9 cellular contexts compared by ENCODE assay signal in genomic region chr2:65075605-65076344, GRCh38. TPM values are rescaled to one million over a fixed set of nuclear protein-coding genes. Genes with fewer than 3 reads are reported as not detected.
A peak's percentile ranks its signal among the peaks of the same experiment; 100 is the strongest.
DNase-seq lines count a peak whose midpoint lies in the region; ATAC-seq and TF ChIP-seq lines count a peak whose summit lies in the region.
"Had no signal": no experiment of that assay in that cellular context is flagged by ENCODE, and none has a peak within 500 bp of the region (broad histone marks: within the 10 kb centered on the region; RNA-seq: fewer than 3 reads in every experiment).

No MANE protein-coding gene starts in this region.

- no peaks in the 10 kb centered on the region for H3K27me3 Mint-ChIP-seq in Caco-2 (ENCODE audit: insufficient read depth, unreplicated experiment)
- H3K27me3 Mint-ChIP-seq in progenitor cell of endocrine pancreas, result no peaks in the 10 kb centered on the region

- TF ChIP-seq CTCF in Caco-2 (IDR thresholded peaks at IDR 0.05; ENCODE audit: insufficient read depth in 1 of 2, low read depth in 1 of 2, low read length in 1 of 2, severe bottlenecking in 1 of 2, unreplicated experiment in 1 of 2) (no peak), WERI-Rb-1 (IDR thresholded peaks at IDR 0.05; ENCODE audit: low read depth, low read length) (no peak), cardiac muscle cell (IDR thresholded peaks at IDR 0.05; ENCODE audit: low read depth, low read length) (no peak), progenitor cell of endocrine pancreas (IDR thresholded peaks at IDR 0.05; ENCODE audit: unreplicated experiment) (no peak)

- peaks cover 9% of the 10 kb centered on the region for H3K4me1 Mint-ChIP-seq in Caco-2 (ENCODE audit: low read depth, unreplicated experiment)
- H3K4me1 Mint-ChIP-seq in progenitor cell of endocrine pancreas (ENCODE audit: low read depth), result peaks cover 6% of the 10 kb centered on the region

- no TSS peak for BruUV-seq in Caco-2 (replicated peaks; lab: Mats Ljungman, UMichigan)

- H3K9me3 ChIP-seq in Caco-2 (no peaks in the 10 kb centered on the region), WERI-Rb-1 (ENCODE audit: severe bottlenecking) (no peaks in the 10 kb centered on the region), cardiac muscle cell (ENCODE audit: low read depth) (no peaks in the 10 kb centered on the region)

- DNase-seq in Caco-2 (peak; percentile 53 to 67), WERI-Rb-1 (no peak), cardiac muscle cell (ENCODE audit: low read depth in 1 of 2, low spot score in 1 of 2) (peak in 1 of 2 donors; percentile 42), progenitor cell of endocrine pancreas (ENCODE audit: low spot score, unreplicated experiment) (no peak), NCI-H82 treated with DMSO at 0.1 percent for 48 hours (lab: John Stamatoyannopoulos, UW; ENCODE audit: unreplicated experiment) (no peak), D341Med (ENCODE audit: low spot score) (no peak), SK-N-DZ (ENCODE audit: low spot score) (no peak)
- DNase-seq: NCI-H146 had no signal

- H3K4me3 ChIP-seq in Caco-2 (ENCODE audit: low read depth, low read length) (no peak overlapping the region), WERI-Rb-1 (ENCODE audit: low read depth, low read length) (no peak overlapping the region), cardiac muscle cell (no peak overlapping the region)

- H3K36me3 Mint-ChIP-seq in Caco-2 (ENCODE audit: insufficient read depth, unreplicated experiment), result peaks cover 83% of the 10 kb centered on the region
- H3K36me3 Mint-ChIP-seq in progenitor cell of endocrine pancreas (ENCODE audit: insufficient read depth), result peaks cover 16% of the 10 kb centered on the region

- H3K4me3 Mint-ChIP-seq in Caco-2 (ENCODE audit: unreplicated experiment) (no peak overlapping the region), progenitor cell of endocrine pancreas (ENCODE audit: low read depth) (no peak overlapping the region)

- no peak for ATAC-seq in GM18498 (IDR thresholded peaks at IDR 0.05; ENCODE audit: unreplicated experiment)

- H3K36me3 ChIP-seq in Caco-2 (ENCODE audit: control insufficient read depth, insufficient read depth, low read length), result peaks cover 5% of the 10 kb centered on the region
- H3K36me3 ChIP-seq in WERI-Rb-1, result peaks cover 77% of the 10 kb centered on the region
- peaks cover 30% of the 10 kb centered on the region for H3K36me3 ChIP-seq in cardiac muscle cell

- H3K27me3 ChIP-seq in Caco-2 (replicated peaks; ENCODE audit: control insufficient read depth, insufficient read depth, low read length), result no peaks in the 10 kb centered on the region
- no peaks in the 10 kb centered on the region for H3K27me3 ChIP-seq in WERI-Rb-1 (ENCODE audit: insufficient read depth, low read depth, severe bottlenecking)
- H3K27me3 ChIP-seq in cardiac muscle cell, result no peaks in the 10 kb centered on the region

- intact Hi-C loops in Caco-2 (cut with micrococcal nuclease; ENCODE audit: unreplicated experiment), result no loop called here

- POLR2A ChIA-PET in Caco-2 (lab: Charles Lee), result interaction anchor here (0.6 to 1.1 kb wide), 5 partner anchors 19 to 152 kb away, joined by 3 to 11 read pairs (median 5); partner anchors contain the start of genes ACTR2, CEP68 and RAB1A

- H3K27ac Mint-ChIP-seq in Caco-2 (ENCODE audit: unreplicated experiment) (no peak overlapping the region), progenitor cell of endocrine pancreas (peak overlapping the region; percentile 69)

- CTCF ChIA-PET in Caco-2 (lab: Charles Lee), result interaction anchor here (0.7 to 1.5 kb wide), 3 partner anchors 111 to 415 kb away, joined by 4 to 7 read pairs (median 4); no protein-coding TSS in a partner anchor

- H3K9me3 Mint-ChIP-seq in Caco-2 (ENCODE audit: unreplicated experiment) (no peaks in the 10 kb centered on the region), progenitor cell of endocrine pancreas (ENCODE audit: low read depth) (no peaks in the 10 kb centered on the region)

- H3K27ac ChIP-seq in WERI-Rb-1, result peak overlapping the region; percentile 26
- peak overlapping the region; percentile 3 for H3K27ac ChIP-seq in cardiac muscle cell

- H3K4me1 ChIP-seq in Caco-2 (peaks cover 8% of the 10 kb centered on the region), cardiac muscle cell (ENCODE audit: low read depth) (peaks cover 5% of the 10 kb centered on the region)

RNA-seq across cellular contexts. Expression of gene CEP68, which starts 19.6 kb away (rescaled TPM):
- total RNA-seq in Caco-2 (2022) (12.9 and 14.0 TPM in 2 replicates), cardiac muscle cell (17.2 and 28.3 TPM in 2 replicates), progenitor cell of endocrine pancreas (20.4 and 22.0 TPM in 2 replicates)
- polyA plus RNA-seq in cardiac muscle cell, result 17.6 and 29.4 TPM in 2 replicates
- 14.8 and 19.1 TPM in 2 replicates for polyA plus RNA-seq in SK-N-DZ (2014; cell fraction: cytosol; rRNA removed)
- 9.3 and 11.1 TPM in 2 replicates for polyA plus RNA-seq in SK-N-DZ (2014; cell fraction: nucleus; rRNA removed)

RNA-seq across cellular contexts. Expression of gene RAB1A, which starts 54.1 kb away (rescaled TPM):
- total RNA-seq in Caco-2 (2022), result 193 and 207 TPM in 2 replicates
- total RNA-seq in cardiac muscle cell, result 47.1 and 59.1 TPM in 2 replicates
- polyA plus RNA-seq in cardiac muscle cell, result 216 and 233 TPM in 2 replicates
- total RNA-seq in progenitor cell of endocrine pancreas, result 134 and 141 TPM in 2 replicates
- 74.7 and 78.9 TPM in 2 replicates for polyA plus RNA-seq in SK-N-DZ (2014; cell fraction: cytosol; rRNA removed)
- polyA plus RNA-seq in SK-N-DZ (2014; cell fraction: nucleus; rRNA removed), result 46.5 and 46.9 TPM in 2 replicates

Comparison
In these comparisons a context has a peak if more than half of its experiments do, and no peak if none do; other contexts are left out.
1. DNase-seq: peak in Caco-2 (2 of 2); none in WERI-Rb-1 (single experiment), progenitor cell of endocrine pancreas (single experiment), NCI-H82 treated with DMSO at 0.1 percent for 48 hours (single experiment), D341Med (single experiment) and SK-N-DZ (single experiment).